In genomic region chr10:21500578-21500910, GRCh38 we compare ENCODE assay signal across 15 cellular contexts. TPM values are rescaled to one million over a fixed set of nuclear protein-coding genes. Genes with fewer than 3 reads are reported as not detected.
DNase-seq lines count a peak whose midpoint lies in the region; ATAC-seq and TF ChIP-seq lines count a peak whose summit lies in the region.
"Had no signal": no experiment of that assay in that cellular context is flagged by ENCODE, and none has a peak within 500 bp of the region (broad histone marks: within the 10 kb centered on the region; RNA-seq: fewer than 3 reads in every experiment).

No MANE protein-coding gene starts in this region.

- DNase-seq in CD14-positive monocyte (ENCODE audit: low spot score), result no peak
- no peak for DNase-seq in WTC11 (ENCODE audit: low spot score)
- no peak for DNase-seq in psoas muscle
- no peak for DNase-seq in central memory CD4-positive, alpha-beta T cell
- DNase-seq in activated effector memory CD4-positive, alpha-beta T cell treated with anti-CD3 and anti-CD28 coated beads, Interleukin-2, amount 50 U/mL, for 16 hours, result no peak
- DNase-seq: activated gamma-delta T cell, immature natural killer cell, MM.1S, natural killer cell, T-helper 1 cell had no signal

- H3K9me3 Mint-ChIP-seq in CD14-positive monocyte (peaks cover 0 to 10% (median 6%) of the 10 kb centered on the region in 7 donors), WTC11 (no peaks in the 10 kb centered on the region)
- H3K9me3 Mint-ChIP-seq: activated CD8-positive, alpha-beta T cell treated with anti-CD3 and anti-CD28 coated beads for 36 hours; immature natural killer cell; natural killer cell had no signal

- H3K4me3 Mint-ChIP-seq in CD14-positive monocyte (peak overlapping the region; percentile 62 to 64), WTC11 (peak overlapping the region; percentile 80)
- H3K4me3 Mint-ChIP-seq: activated CD8-positive, alpha-beta T cell treated with anti-CD3 and anti-CD28 coated beads for 36 hours; immature natural killer cell; natural killer cell had no signal

- H3K36me3 ChIP-seq in iPS-20b (ENCODE audit: insufficient read depth, low read depth, low read length), result no peaks in the 10 kb centered on the region
- H3K36me3 ChIP-seq in psoas muscle (ENCODE audit: insufficient read depth in 1 of 2, low read depth in 1 of 2), result no peaks in the 10 kb centered on the region
- H3K36me3 ChIP-seq: vagina had no signal

- H3K27ac ChIP-seq in iPS-20b (ENCODE audit: low read length), result no peak overlapping the region
- no peak overlapping the region for H3K27ac ChIP-seq in psoas muscle
- H3K27ac ChIP-seq: vagina had no signal

- no peak for TF ChIP-seq CTCF in CD14-positive monocyte (IDR thresholded peaks at IDR 0.05)
- no peak for TF ChIP-seq CTCF in WTC11 (IDR thresholded peaks at IDR 0.05)
- no peak for TF ChIP-seq CTCF in psoas muscle (IDR thresholded peaks at IDR 0.05)

- H3K9me3 ChIP-seq in iPS-20b (ENCODE audit: insufficient read depth, low read depth, low read length) (no peaks in the 10 kb centered on the region), psoas muscle (no peaks in the 10 kb centered on the region)
- H3K9me3 ChIP-seq: vagina had no signal

- H3K27me3 Mint-ChIP-seq in CD14-positive monocyte (ENCODE audit: low read depth in 3 of 3) (peaks cover 44 to 65% (median 57%) of the 10 kb centered on the region in 3 donors), WTC11 (ENCODE audit: low read depth) (peaks cover 34% of the 10 kb centered on the region)

- H3K27me3 ChIP-seq in iPS-20b (ENCODE audit: insufficient read depth, low read length) (peaks cover 51% of the 10 kb centered on the region), psoas muscle (ENCODE audit: insufficient read depth in 3 of 3, low read length in 2 of 3) (peaks cover 0 to 4% (median 0%) of the 10 kb centered on the region in 3 donors)
- H3K27me3 ChIP-seq: vagina had no signal

- H3K4me3 ChIP-seq in iPS-20b (ENCODE audit: low read length) (peak overlapping the region; percentile 68; the same call in 1 of the 2 replicates), psoas muscle (peak overlapping the region; percentile 60)

- intact Hi-C loops in CD14-positive monocyte (cut with micrococcal nuclease), result loop anchor here (5.0 to 10.0 kb wide), 2 partner anchors 234 to 1487 kb away; no protein-coding TSS in a partner anchor
- intact Hi-C loops in psoas muscle (cut with DNase I), result loop anchor here in 1 of 2 donors (2.0 to 10.0 kb wide), 2 partner anchors 14 to 744 kb away; no protein-coding TSS in a partner anchor

- H3K9ac ChIP-seq in iPS-20b (ENCODE audit: low read depth, low read length), result peak overlapping the region; percentile 64; the same call in 1 of the 2 replicates

- CTCF ChIA-PET in WTC11 (lab: Charles Lee), result interaction anchor here (0.7 to 1.8 kb wide), 4 partner anchors 8 to 453 kb away, joined by 3 to 5 read pairs (median 4); no protein-coding TSS in a partner anchor

- H3K27ac Mint-ChIP-seq in CD14-positive monocyte (no peak overlapping the region), WTC11 (peak overlapping the region; percentile 78; the same call in 1 of the 2 replicates)
- H3K27ac Mint-ChIP-seq: activated CD8-positive, alpha-beta T cell treated with anti-CD3 and anti-CD28 coated beads for 36 hours; immature natural killer cell; natural killer cell had no signal

- WGBS in psoas muscle, 3 donors, result 38 to 58% (median 49%) methylated on average over 13 to 14 of the region's 14 CpGs

- H3K4me1 Mint-ChIP-seq in CD14-positive monocyte, result peaks cover 21% of the 10 kb centered on the region
- H3K4me1 Mint-ChIP-seq in WTC11, result peaks cover 72% of the 10 kb centered on the region

- H3K4me1 ChIP-seq in iPS-20b (ENCODE audit: insufficient read depth, low read length) (peaks cover 48% of the 10 kb centered on the region), psoas muscle (no peaks in the 10 kb centered on the region)

- H3K36me3 Mint-ChIP-seq in CD14-positive monocyte (peaks cover 3 to 6% of the 10 kb centered on the region in 2 donors), WTC11 (no peaks in the 10 kb centered on the region)
- H3K36me3 Mint-ChIP-seq: immature natural killer cell, natural killer cell had no signal

- POLR2A ChIA-PET in WTC11 (lab: Charles Lee), result interaction anchor here (0.7 to 6.1 kb wide), 7 partner anchors 8 to 224 kb away, joined by 3 to 103 read pairs (median 4); partner anchors contain the start of gene SKIDA1

- ATAC-seq in WTC11, result peak; percentile 8
- no peak for ATAC-seq in psoas muscle
- no peak for ATAC-seq in GM21367 (IDR thresholded peaks at IDR 0.05; ENCODE audit: unreplicated experiment)
- ATAC-seq in HG03469 (IDR thresholded peaks at IDR 0.05; ENCODE audit: unreplicated experiment), result no peak
- ATAC-seq: activated CD8-positive, alpha-beta T cell treated with anti-CD3 and anti-CD28 coated beads for 36 hours; natural killer cell had no signal

TF ChIP-seq in WTC11, 78 proteins besides CTCF, POLR2A, EP300 and RAD21:
- 0 out of 2 replicates have a peak, but pooled peaks have one; percentile 4 for TF ChIP-seq KAT7 (CRISPR knock-in tag; IDR thresholded peaks at IDR 0.05; ENCODE audit: borderline replicate concordance)
- TF ChIP-seq ESRRA (CRISPR knock-in tag; IDR thresholded peaks at IDR 0.05; ENCODE audit: borderline replicate concordance), result no peak

RNA-seq across cellular contexts. Expression of gene SKIDA1, which starts 24.9 kb away (rescaled TPM):
- polyA plus RNA-seq in CD14-positive monocyte, result under 1 TPM in 1 of 2 donors, not detected in 1; 0.04 TPM
- total RNA-seq in WTC11 (2021), result 9.4 to 12.9 TPM (median 11.8 TPM) in 3 replicates
- under 1 TPM; 0.15 to 0.79 (median 0.35) TPM for total RNA-seq in psoas muscle
- polyA plus RNA-seq in psoas muscle, result under 1 TPM; 0.04 to 0.21 (median 0.11) TPM
- total RNA-seq: natural killer cell had no signal
- polyA plus RNA-seq: immature natural killer cell had no signal

RNA-seq across cellular contexts. Expression of gene MLLT10, which starts 33.5 kb away (rescaled TPM):
- polyA plus RNA-seq in CD14-positive monocyte, result 1 to 10 TPM; 4.9 to 7.5 TPM
- total RNA-seq in WTC11 (2021), result 52.7 to 60.3 TPM (median 60.1 TPM) in 3 replicates
- total RNA-seq in psoas muscle, result 10 to 100 TPM; 11.8 to 21.1 (median 16.9) TPM
- 10 to 100 TPM in 1 of 3 donors, 1 to 10 TPM in 2; 9.6 to 16.0 (median 10.0) TPM for polyA plus RNA-seq in psoas muscle
